In the genomic region with DNA sequence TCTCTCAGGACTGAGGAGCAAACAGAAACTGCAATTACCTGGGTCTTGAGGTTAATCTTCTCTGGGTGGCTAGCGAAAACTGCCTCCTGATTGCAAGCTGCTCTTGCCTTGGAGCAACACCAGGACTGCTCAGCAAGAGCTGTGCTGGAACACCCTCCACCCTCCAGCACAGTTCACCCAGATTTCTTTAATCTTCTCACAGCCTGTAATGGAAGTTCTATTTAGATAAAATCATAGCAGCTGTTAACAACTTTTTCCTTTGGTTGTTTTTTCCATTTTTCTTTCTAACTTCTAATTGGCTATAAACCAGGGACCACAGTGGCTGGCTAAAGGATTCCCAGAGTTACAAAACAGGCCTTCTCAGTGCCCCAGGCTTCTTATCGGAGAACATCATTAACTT, we compare ENCODE assay signal across 27 cellular contexts. TPM values are rescaled to one million over a fixed set of nuclear protein-coding genes. Genes with fewer than 3 reads are reported as not detected.
A peak's percentile ranks its signal among the peaks of the same experiment; 100 is the strongest.
DNase-seq lines count a peak whose midpoint lies in the region; ATAC-seq, FAIRE-seq and TF ChIP-seq lines count a peak whose summit lies in the region.
"Had no signal": no experiment of that assay in that cellular context is flagged by ENCODE, and none has a peak within 500 bp of the region (broad histone marks: within the 10 kb centered on the region; RNA-seq: fewer than 3 reads in every experiment).

No MANE protein-coding gene starts in this region.

- H3K36me3 ChIP-seq in BE2C (no peaks in the 10 kb centered on the region), endothelial cell of umbilical vein (ENCODE audit: control insufficient read depth in 2 of 2, extremely low read depth in 1 of 2, insufficient read depth in 2 of 2, low read length in 2 of 2) (no peaks in the 10 kb centered on the region)
- H3K36me3 ChIP-seq: colonic mucosa, prostate gland, thyroid gland had no signal

- no peak for ATAC-seq in GM18858 (IDR thresholded peaks at IDR 0.05; ENCODE audit: unreplicated experiment)
- ATAC-seq: activated naive CD8-positive, alpha-beta T cell treated with anti-CD3 and anti-CD28 coated beads, Interleukin-2, amount 50 U/mL, for 24 hours; left lobe of liver had no signal

- no peak overlapping the region for H3K9ac ChIP-seq in endothelial cell of umbilical vein (replicated peaks; ENCODE audit: extremely low read depth, insufficient read depth, low read length)

- TF ChIP-seq CTCF in BE2C (IDR thresholded peaks at IDR 0.05; ENCODE audit: low read depth, low read length) (no peak), endothelial cell of umbilical vein (IDR thresholded peaks at IDR 0.05; ENCODE audit: extremely low read depth in 1 of 2, insufficient read depth in 1 of 2, low read depth in 1 of 2, low read length in 2 of 2) (no peak)

- POLR2A ChIA-PET in HEK293T (lab: Yijun Ruan, JAX) = interaction anchor here (1.2 kb wide), 1 partner anchor 35 kb away, joined by 3 read pairs; no protein-coding TSS in a partner anchor
- POLR2A ChIA-PET in endothelial cell of umbilical vein (lab: Charles Lee) = no interaction called here

- TF ChIP-seq POLR2A in endothelial cell of umbilical vein (IDR thresholded peaks at IDR 0.05; ENCODE audit: low read depth, low read length) = no peak

- FAIRE-seq in endothelial cell of umbilical vein (lab: Jason Lieb, UNC) (no peak), urothelium cell line (lab: Jason Lieb, UNC) (no peak)

- no peak overlapping the region for H2AFZ ChIP-seq in endothelial cell of umbilical vein (ENCODE audit: low read depth, low read length)

- no peak overlapping the region for H3K4me3 ChIP-seq in BE2C (ENCODE audit: low read depth, low read length)
- no peak overlapping the region for H3K4me3 ChIP-seq in endothelial cell of umbilical vein (replicated peaks in 1 of 3; ENCODE audit: insufficient read depth in 1 of 3, low read depth in 1 of 3, low read length in 3 of 3)
- H3K4me3 ChIP-seq: colonic mucosa, prostate gland, smooth muscle cell, thyroid gland had no signal

- DNase-seq in BE2C (peak; percentile 1), HEK293T (ENCODE audit: extremely low spot score) (peak; percentile 14), endothelial cell of umbilical vein (ENCODE audit: low read depth, low spot score) (peak; percentile 5), left kidney (ENCODE audit: low read depth, low spot score) (peak; percentile 2), posterior vena cava (ENCODE audit: low spot score) (no peak), cortex of kidney (lab: John Stamatoyannopoulos, UW) (no peak), urothelium cell line (ENCODE audit: low spot score) (no peak)
- DNase-seq: activated CD4-positive, alpha-beta T cell treated with anti-CD3 and anti-CD28 coated beads, Interleukin-2, amount 50 U/mL, for 48 hours; activated CD4-positive, CD25-positive, alpha-beta regulatory T cell; activated gamma-delta T cell; activated naive CD8-positive, alpha-beta T cell treated with anti-CD3 and anti-CD28 coated beads, Interleukin-2, amount 50 U/mL, for 24 hours; AML-193; CD8-positive, alpha-beta memory T cell; colonic mucosa; DMS53; endodermal cell; head of caudate nucleus; NCI-H2081; NCI-H510A treated with DMSO at 0.1 percent for 48 hours; stimulated activated CD4-positive, alpha-beta T cell treated with anti-CD3 and anti-CD28 coated beads, Interleukin-2, amount 100 ng/mL, for 48 hours; stimulated activated naive CD4-positive, alpha-beta T cell treated with Interleukin-2 at 50 U/mL for 16 hours; thyroid gland had no signal

- CTCF ChIA-PET in HEK293T (lab: Yijun Ruan, JAX) (interaction anchor here (1.2 kb wide), 1 partner anchor 8 kb away, joined by 3 read pairs; no protein-coding TSS in a partner anchor), endothelial cell of umbilical vein (lab: Charles Lee) (no interaction called here)

- H3K4me2 ChIP-seq in endothelial cell of umbilical vein (ENCODE audit: insufficient read depth, low read length) = no peak overlapping the region
- H3K4me2 ChIP-seq: smooth muscle cell had no signal

- H3K9me3 ChIP-seq in BE2C (no peaks in the 10 kb centered on the region), endothelial cell of umbilical vein (replicated peaks; ENCODE audit: control insufficient read depth, insufficient read depth, low read length) (no peaks in the 10 kb centered on the region)
- H3K9me3 ChIP-seq: colonic mucosa, prostate gland, thyroid gland had no signal

- dilution Hi-C loops in endothelial cell of umbilical vein (cut with MboI; ENCODE audit: extremely low pct_ligation_motif_present, low sequenced_read_pairs) = no loop called here

- H3K4me1 ChIP-seq in BE2C (no peaks in the 10 kb centered on the region), endothelial cell of umbilical vein (ENCODE audit: control insufficient read depth, extremely low read depth, insufficient read depth, low read length) (no peaks in the 10 kb centered on the region)
- H3K4me1 ChIP-seq: colonic mucosa, prostate gland, thyroid gland had no signal

- H3K79me2 ChIP-seq in endothelial cell of umbilical vein (ENCODE audit: control insufficient read depth, insufficient read depth, low read length) = no peaks in the 10 kb centered on the region

- no TSS peak for BruUV-seq in endothelial cell of umbilical vein (replicated peaks; lab: Mats Ljungman, UMichigan)

- H3K9me1 ChIP-seq in endothelial cell of umbilical vein (replicated peaks; ENCODE audit: control insufficient read depth, extremely low read depth, insufficient read depth, low read length) = no peaks in the 10 kb centered on the region

- H3K27me3 ChIP-seq in BE2C (no peaks in the 10 kb centered on the region), endothelial cell of umbilical vein (ENCODE audit: control insufficient read depth in 2 of 2, insufficient read depth in 2 of 2, low read length in 2 of 2) (no peaks in the 10 kb centered on the region)
- H3K27me3 ChIP-seq: colonic mucosa, thyroid gland had no signal

- intact Hi-C loops in endothelial cell of umbilical vein (cut with micrococcal nuclease) = no loop called here
- intact Hi-C loops in posterior vena cava (cut with DNase I) = no loop called here

- H4K20me1 ChIP-seq in endothelial cell of umbilical vein (replicated peaks; ENCODE audit: control insufficient read depth, extremely low read depth, insufficient read depth, low read length) = no peaks in the 10 kb centered on the region

- H3K27ac ChIP-seq in endothelial cell of umbilical vein (ENCODE audit: insufficient read depth, low read depth, low read length) = no peak overlapping the region
- H3K27ac ChIP-seq: colonic mucosa, prostate gland, RWPE1, thyroid gland had no signal

TF ChIP-seq in HEK293T, 16 proteins besides CTCF, POLR2A, EP300 and RAD21 (continues in another document):
- TF ChIP-seq CTBP1 (IDR thresholded peaks at IDR 0.05; ENCODE audit: borderline replicate concordance) (no peak), NFRKB (IDR thresholded peaks at IDR 0.05) (no peak), SP1 (IDR thresholded peaks at IDR 0.05) (no peak), BHLHE40 (IDR thresholded peaks at IDR 0.05; ENCODE audit: borderline replicate concordance) (no peak), SUZ12 (IDR thresholded peaks at IDR 0.05) (no peak), ELF4 (IDR thresholded peaks at IDR 0.05) (no peak), FOXK2 (IDR thresholded peaks at IDR 0.05) (no peak), L3MBTL2 (conservative IDR thresholded peaks at IDR 0.05) (no peak), TARDBP (IDR thresholded peaks at IDR 0.05) (no peak), ZNF384 (IDR thresholded peaks at IDR 0.05) (no peak), HDGF (IDR thresholded peaks at IDR 0.05; ENCODE audit: borderline replicate concordance) (no peak)
- TF ChIP-seq, protein P1, sequence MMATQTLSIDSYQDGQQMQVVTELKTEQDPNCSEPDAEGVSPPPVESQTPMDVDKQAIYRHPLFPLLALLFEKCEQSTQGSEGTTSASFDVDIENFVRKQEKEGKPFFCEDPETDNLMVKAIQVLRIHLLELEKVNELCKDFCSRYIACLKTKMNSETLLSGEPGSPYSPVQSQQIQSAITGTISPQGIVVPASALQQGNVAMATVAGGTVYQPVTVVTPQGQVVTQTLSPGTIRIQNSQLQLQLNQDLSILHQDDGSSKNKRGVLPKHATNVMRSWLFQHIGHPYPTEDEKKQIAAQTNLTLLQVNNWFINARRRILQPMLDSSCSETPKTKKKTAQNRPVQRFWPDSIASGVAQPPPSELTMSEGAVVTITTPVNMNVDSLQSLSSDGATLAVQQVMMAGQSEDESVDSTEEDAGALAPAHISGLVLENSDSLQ (IDR thresholded peaks at IDR 0.05) = no peak

TF ChIP-seq in endothelial cell of umbilical vein, 7 proteins besides CTCF, POLR2A, EP300 and RAD21:
- TF ChIP-seq EZH2 (IDR thresholded peaks at IDR 0.05; ENCODE audit: borderline replicate concordance, low read depth, low read length, severe bottlenecking) (no peak), MYC (IDR thresholded peaks at IDR 0.05; ENCODE audit: low read depth, low read length) (no peak), JUN (IDR thresholded peaks at IDR 0.05; ENCODE audit: borderline replicate concordance, insufficient read depth, insufficient read length, low read depth) (no peak), FOS (IDR thresholded peaks at IDR 0.05; ENCODE audit: borderline replicate concordance, insufficient read depth, low read length) (no peak)
- TF ChIP-seq, protein P2, sequence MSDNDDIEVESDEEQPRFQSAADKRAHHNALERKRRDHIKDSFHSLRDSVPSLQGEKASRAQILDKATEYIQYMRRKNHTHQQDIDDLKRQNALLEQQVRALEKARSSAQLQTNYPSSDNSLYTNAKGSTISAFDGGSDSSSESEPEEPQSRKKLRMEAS (IDR thresholded peaks at IDR 0.05; ENCODE audit: insufficient read depth, insufficient read length) = no peak
TF ChIP-seq in endothelial cell of umbilical vein: peak in this region for 0.

RNA-seq across cellular contexts. Expression of a gene that starts 36.3 kb away (rescaled TPM):
- polyA plus RNA-seq in BE2C (2012; ENCODE audit: insufficient read depth, insufficient read length, low read depth) = not detected
- 6.2 and 6.7 TPM in 2 replicates for total RNA-seq in endothelial cell of umbilical vein
- polyA plus RNA-seq in endothelial cell of umbilical vein = 3.2 and 3.9 TPM in 2 replicates
- 2.6 TPM in 2 replicates for polyA plus RNA-seq in endothelial cell of umbilical vein (2011; cell fraction: cytosol; rRNA removed)
- polyA plus RNA-seq in endothelial cell of umbilical vein (2011; cell fraction: nucleus; rRNA removed) = 8.7 and 9.8 TPM in 2 replicates
- 3.6 and 4.3 TPM in 2 replicates for polyA plus RNA-seq in endothelial cell of umbilical vein (2012)
- 9.0 and 13.2 TPM in 2 replicates for polyA minus RNA-seq in endothelial cell of umbilical vein
- 21.0 TPM for polyA minus RNA-seq in endothelial cell of umbilical vein (2011; cell fraction: cytosol; rRNA and poly(A)+ RNA removed)
- 16.9 and 18.3 TPM in 2 replicates for polyA minus RNA-seq in endothelial cell of umbilical vein (2011; cell fraction: nucleus; rRNA and poly(A)+ RNA removed)
- total RNA-seq in posterior vena cava = 1 to 10 TPM; 5.9 to 7.5 TPM
- polyA plus RNA-seq: CD8-positive, alpha-beta memory T cell had no signal

Comparison
In these comparisons a context has a peak if more than half of its experiments do, and no peak if none do; other contexts are left out.
1. DNase-seq: peak in BE2C (single experiment), HEK293T (single experiment), endothelial cell of umbilical vein (single experiment) and left kidney (single experiment); none in posterior vena cava (single experiment), cortex of kidney (single experiment) and urothelium cell line (single experiment).